1 cellular context compared by ENCODE assay signal in the genomic region with DNA sequence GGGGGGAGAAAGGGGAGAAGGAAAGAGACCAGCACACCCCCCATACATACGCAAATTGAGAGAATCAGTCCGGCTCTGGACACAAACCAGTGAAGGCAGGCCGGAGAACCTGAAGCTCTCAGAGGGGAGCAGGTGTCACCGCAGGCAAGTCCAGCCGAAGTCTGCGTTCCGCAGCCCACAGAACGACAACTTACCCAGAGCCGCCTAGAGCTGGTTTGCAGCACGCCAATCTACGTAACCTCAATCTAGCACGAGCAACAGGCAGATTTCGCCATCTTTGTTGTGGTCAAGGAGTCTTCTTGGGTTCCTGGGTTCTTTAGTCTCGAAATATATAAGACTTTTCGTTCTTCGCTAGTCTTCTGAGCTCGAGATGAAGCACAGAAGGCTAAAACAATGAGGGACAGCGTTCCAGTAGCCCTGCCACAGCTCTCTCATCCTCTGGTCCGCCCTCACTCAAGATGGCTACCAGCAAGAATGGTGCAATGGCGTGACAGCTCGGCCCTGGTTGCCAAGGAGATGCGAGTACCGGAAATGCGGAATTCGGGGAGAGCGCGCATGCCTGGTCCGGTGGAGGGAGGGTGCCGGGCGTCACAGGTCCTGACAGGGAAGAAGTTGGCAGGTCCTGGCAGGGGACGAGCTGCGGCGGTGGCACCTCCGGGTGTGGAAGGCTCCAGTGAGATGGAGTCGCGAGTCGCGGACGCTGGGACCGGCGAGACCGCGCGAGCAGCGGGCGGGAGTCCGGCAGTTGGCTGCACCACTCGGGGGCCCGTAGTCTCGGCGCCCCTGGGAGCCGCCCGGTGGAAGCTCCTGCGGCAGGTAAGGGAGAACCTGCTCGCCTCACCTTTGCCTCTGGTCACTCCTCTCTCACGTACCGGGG.
A peak's percentile ranks its signal among the peaks of the same experiment; 100 is the strongest.
TF ChIP-seq lines count a peak whose summit lies in the region.

Gene CAMKMT (plus strand): TSS at position 618 of the 877 bp plus-strand sequence.
Gene PREPL (minus strand): TSS at position 165 of the 877 bp plus-strand sequence. CDS start 15,152 bp downstream, outside the sequence.

TF ChIP-seq in IMR-90, 13 proteins besides CTCF, POLR2A, EP300 and RAD21 (continued from another document):
- TF ChIP-seq, protein P1, sequence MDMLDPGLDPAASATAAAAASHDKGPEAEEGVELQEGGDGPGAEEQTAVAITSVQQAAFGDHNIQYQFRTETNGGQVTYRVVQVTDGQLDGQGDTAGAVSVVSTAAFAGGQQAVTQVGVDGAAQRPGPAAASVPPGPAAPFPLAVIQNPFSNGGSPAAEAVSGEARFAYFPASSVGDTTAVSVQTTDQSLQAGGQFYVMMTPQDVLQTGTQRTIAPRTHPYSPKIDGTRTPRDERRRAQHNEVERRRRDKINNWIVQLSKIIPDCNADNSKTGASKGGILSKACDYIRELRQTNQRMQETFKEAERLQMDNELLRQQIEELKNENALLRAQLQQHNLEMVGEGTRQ (IDR thresholded peaks at IDR 0.05; ENCODE audit: low read depth, low read length) = peak; percentile 15; the same call in 1 of the 2 replicates
TF ChIP-seq in IMR-90: peak in this region for 6.
